Comparison of ENCODE assay signal across 9 cellular contexts in genomic region chr5:149394996-149395395, GRCh38. TPM values are rescaled to one million over a fixed set of nuclear protein-coding genes. Genes with fewer than 3 reads are reported as not detected.
"Had no signal": no experiment of that assay in that cellular context is flagged by ENCODE, and none has a peak within 500 bp of the region (broad histone marks: within the 10 kb centered on the region; RNA-seq: fewer than 3 reads in every experiment).

No MANE protein-coding gene starts in this region.

RNA-seq across cellular contexts. Expression of gene IL17B, which starts 15.9 kb away (rescaled TPM):
- total RNA-seq: OCI-LY7, PC-3, PC-9, Peyer's patch, Right ventricle myocardium inferior, Right ventricle myocardium superior, RPMI7951, SK-MEL-5, T-cell had no signal
